In genomic region chr6:55578537-55579363, GRCh38 we compare ENCODE assay signal across 9 cellular contexts. TPM values are rescaled to one million over a fixed set of nuclear protein-coding genes. Genes with fewer than 3 reads are reported as not detected.
A peak's percentile ranks its signal among the peaks of the same experiment; 100 is the strongest.
DNase-seq lines count a peak whose midpoint lies in the region; ATAC-seq, FAIRE-seq and TF ChIP-seq lines count a peak whose summit lies in the region.
"Had no signal": no experiment of that assay in that cellular context is flagged by ENCODE, and none has a peak within 500 bp of the region (broad histone marks: within the 10 kb centered on the region; RNA-seq: fewer than 3 reads in every experiment).

HMGCLL1 (minus strand) TSS chr6:55579192; CDS start chr6:55579055, 137 bp downstream.

- H3K27me3 ChIP-seq in body of pancreas: no peaks in the 10 kb centered on the region
- H3K27me3 ChIP-seq in Karpas-422 (ENCODE audit: low read length): no peaks in the 10 kb centered on the region
- H3K27me3 ChIP-seq in spleen (replicated peaks in 1 of 7): peaks cover 0 to 14% (median 0%) of the 10 kb centered on the region in 7 donors

- no peaks in the 10 kb centered on the region for H3K79me2 ChIP-seq in Karpas-422 (ENCODE audit: low read length)

- H3K4me1 ChIP-seq in body of pancreas (peaks cover 10% of the 10 kb centered on the region), Karpas-422 (ENCODE audit: low read length) (no peaks in the 10 kb centered on the region), spleen (no peaks in the 10 kb centered on the region)

- TF ChIP-seq POLR2A in body of pancreas (IDR thresholded peaks at IDR 0.05) (peak in 1 of 3 donors; percentile 39), spleen (IDR thresholded peaks at IDR 0.05) (no peak)

- H3K4me2 ChIP-seq in Karpas-422 (ENCODE audit: low read depth, low read length, poor library complexity, severe bottlenecking): no peak within 1 kb of the TSS

- ATAC-seq in body of pancreas: peak; percentile 60

- TF ChIP-seq CTCF in body of pancreas (IDR thresholded peaks at IDR 0.05): no peak
- no peak for TF ChIP-seq CTCF in spleen (IDR thresholded peaks at IDR 0.05 in 8 of 11, conservative IDR thresholded peaks at IDR 0.05 in 3 of 11)

- H3K9me2 ChIP-seq in Karpas-422 (replicated peaks; ENCODE audit: insufficient read depth, low read length): no peaks in the 10 kb centered on the region

- no peaks in the 10 kb centered on the region for H3K36me3 ChIP-seq in body of pancreas (replicated peaks in 1 of 2; ENCODE audit: insufficient read depth in 1 of 2, low read depth in 2 of 2)
- no peaks in the 10 kb centered on the region for H3K36me3 ChIP-seq in Karpas-422 (ENCODE audit: insufficient read depth, low read length)
- H3K36me3 ChIP-seq in spleen: no peaks in the 10 kb centered on the region

- 6 to 10% methylated on average over 34 to 48 of the region's 49 CpGs for whole genome bisulfite sequencing in body of pancreas, 2 donors
- WGBS in spleen, 5 donors: 8 to 20% (median 11%) methylated on average over 29 to 49 of the region's 49 CpGs

- intact Hi-C loops in body of pancreas (cut with DNase I) (no loop called here), spleen (cut with DNase I; ENCODE audit: low total_unique reads) (no loop called here)

- H2AFZ ChIP-seq in Karpas-422 (ENCODE audit: low read length): no peak within 1 kb of the TSS

- no peaks in the 10 kb centered on the region for H4K20me1 ChIP-seq in Karpas-422 (ENCODE audit: insufficient read depth, low read depth, low read length)

- peak; percentile 26 for DNase-seq in M059J (ENCODE audit: low read depth)
- DNase-seq in body of pancreas: peak; percentile 19 to 70 (median 44)
- DNase-seq in retina: peak; percentile 89
- no peak for DNase-seq in effector CD8-positive, alpha-beta T cell (lab: John Stamatoyannopoulos, UW)
- no peak for DNase-seq in RCC 7860 (ENCODE audit: low spot score)
- DNase-seq in Karpas-422: no peak
- no peak for DNase-seq in spleen

- no peaks in the 10 kb centered on the region for H3K9me3 ChIP-seq in body of pancreas
- H3K9me3 ChIP-seq in Karpas-422 (ENCODE audit: low read length): peaks cover under 1% of the 10 kb centered on the region; the same call in 1 of the 2 replicates
- H3K9me3 ChIP-seq in spleen: peaks cover 0 to 32% (median 8%) of the 10 kb centered on the region in 8 donors

- H3K27ac ChIP-seq in body of pancreas (no peak within 1 kb of the TSS), Karpas-422 (ENCODE audit: low read length) (no peak within 1 kb of the TSS), spleen (no peak within 1 kb of the TSS)

- no peak for FAIRE-seq in RCC 7860 (lab: Jason Lieb, UNC)
- FAIRE-seq: colon had no signal

- peak within 1 kb of the TSS in 1 of 2 donors; percentile 5 for H3K4me3 ChIP-seq in body of pancreas
- H3K4me3 ChIP-seq in iPS-11a (ENCODE audit: low read depth, low read length): peak within 1 kb of the TSS; percentile 76
- H3K4me3 ChIP-seq in Karpas-422 (ENCODE audit: low read length): no peak within 1 kb of the TSS
- peak within 1 kb of the TSS in 1 of 8 donors; percentile 27 for H3K4me3 ChIP-seq in spleen

- H3K9ac ChIP-seq in Karpas-422 (ENCODE audit: low read length): no peak within 1 kb of the TSS

RNA-seq across cellular contexts. Expression of gene HMGCLL1, which starts in this region (rescaled TPM):
- 0.20 TPM in 1 of 2 replicates, not detected in the other for total RNA-seq in M059J (2014; rRNA removed; shearing (Covaris generic))
- total RNA-seq in body of pancreas: 1 to 10 TPM; 1.8 to 2.3 TPM
- total RNA-seq in Karpas-422 (2014; rRNA removed; shearing (Covaris generic); ENCODE audit: low replicate concordance): not detected in 2 replicates
- under 1 TPM in 1 of 7 donors, not detected in 6; 0.39 TPM for total RNA-seq in spleen
- not detected for polyA plus RNA-seq in spleen

Comparison
In these comparisons a context has a peak if more than half of its experiments do, and no peak if none do; other contexts are left out.
1. Peak in DNase-seq in M059J; RNA of the gene not detected or under 1 TPM.
2. DNase-seq: peak in body of pancreas (4 of 4) and retina (single experiment); none in effector CD8-positive, alpha-beta T cell (single experiment), RCC 7860 (single experiment), Karpas-422 (single experiment) and spleen (single experiment).